1 cellular context compared by ENCODE assay signal in the genomic region with DNA sequence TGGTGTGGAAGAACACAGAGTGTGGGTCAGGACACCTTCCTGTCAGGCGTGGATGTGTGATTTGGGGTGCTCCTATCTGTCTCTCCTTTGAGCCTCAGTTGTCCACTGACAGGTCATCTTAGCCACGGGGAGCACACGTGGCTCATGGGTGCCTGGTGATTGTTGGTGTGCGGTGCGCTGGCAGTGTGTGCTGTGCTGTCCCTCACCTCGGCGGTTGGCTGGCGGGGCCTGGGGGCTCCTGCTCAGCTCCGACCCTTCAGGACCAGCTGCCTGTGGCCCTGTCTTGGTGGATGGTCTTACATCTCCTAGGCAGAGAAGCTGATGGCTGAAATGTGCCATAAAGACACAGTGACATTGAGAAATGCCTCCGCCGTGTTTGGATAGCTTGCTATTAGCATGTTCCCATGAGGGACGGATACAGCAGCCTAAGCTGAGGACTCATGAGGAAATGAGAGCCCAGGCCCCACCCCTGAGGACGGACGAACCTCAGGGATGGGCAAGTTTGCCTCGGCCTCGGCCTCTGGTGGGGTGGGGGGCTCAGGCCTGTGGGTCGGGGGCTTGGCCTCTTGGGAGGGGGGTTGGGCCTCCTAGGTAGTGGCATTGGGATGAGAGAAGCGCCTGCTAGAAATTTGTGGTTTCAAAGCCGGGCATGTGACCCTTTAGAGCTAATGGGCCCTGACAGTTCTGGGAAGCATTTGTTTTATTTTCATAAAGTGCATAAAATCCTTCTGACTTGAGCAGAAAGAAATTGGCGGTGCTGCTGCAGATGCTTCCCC.
TF ChIP-seq lines count a peak whose summit lies in the region.

No MANE protein-coding gene starts in this region.

TF ChIP-seq in SK-N-SH, 30 proteins besides CTCF, POLR2A, EP300 and RAD21 (continued from another document):
- TF ChIP-seq, protein P1, sequence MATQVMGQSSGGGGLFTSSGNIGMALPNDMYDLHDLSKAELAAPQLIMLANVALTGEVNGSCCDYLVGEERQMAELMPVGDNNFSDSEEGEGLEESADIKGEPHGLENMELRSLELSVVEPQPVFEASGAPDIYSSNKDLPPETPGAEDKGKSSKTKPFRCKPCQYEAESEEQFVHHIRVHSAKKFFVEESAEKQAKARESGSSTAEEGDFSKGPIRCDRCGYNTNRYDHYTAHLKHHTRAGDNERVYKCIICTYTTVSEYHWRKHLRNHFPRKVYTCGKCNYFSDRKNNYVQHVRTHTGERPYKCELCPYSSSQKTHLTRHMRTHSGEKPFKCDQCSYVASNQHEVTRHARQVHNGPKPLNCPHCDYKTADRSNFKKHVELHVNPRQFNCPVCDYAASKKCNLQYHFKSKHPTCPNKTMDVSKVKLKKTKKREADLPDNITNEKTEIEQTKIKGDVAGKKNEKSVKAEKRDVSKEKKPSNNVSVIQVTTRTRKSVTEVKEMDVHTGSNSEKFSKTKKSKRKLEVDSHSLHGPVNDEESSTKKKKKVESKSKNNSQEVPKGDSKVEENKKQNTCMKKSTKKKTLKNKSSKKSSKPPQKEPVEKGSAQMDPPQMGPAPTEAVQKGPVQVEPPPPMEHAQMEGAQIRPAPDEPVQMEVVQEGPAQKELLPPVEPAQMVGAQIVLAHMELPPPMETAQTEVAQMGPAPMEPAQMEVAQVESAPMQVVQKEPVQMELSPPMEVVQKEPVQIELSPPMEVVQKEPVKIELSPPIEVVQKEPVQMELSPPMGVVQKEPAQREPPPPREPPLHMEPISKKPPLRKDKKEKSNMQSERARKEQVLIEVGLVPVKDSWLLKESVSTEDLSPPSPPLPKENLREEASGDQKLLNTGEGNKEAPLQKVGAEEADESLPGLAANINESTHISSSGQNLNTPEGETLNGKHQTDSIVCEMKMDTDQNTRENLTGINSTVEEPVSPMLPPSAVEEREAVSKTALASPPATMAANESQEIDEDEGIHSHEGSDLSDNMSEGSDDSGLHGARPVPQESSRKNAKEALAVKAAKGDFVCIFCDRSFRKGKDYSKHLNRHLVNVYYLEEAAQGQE (IDR thresholded peaks at IDR 0.05; ENCODE audit: low read depth, low read length), result no peak
- TF ChIP-seq TCF12 (IDR thresholded peaks at IDR 0.05) (peak; percentile 36; the same call in 1 of the 2 replicates), FOSL2 (IDR thresholded peaks at IDR 0.05; ENCODE audit: borderline replicate concordance, low read depth) (no peak), TAF1 (IDR thresholded peaks at IDR 0.05; ENCODE audit: borderline replicate concordance, low read depth, low read length) (no peak), FOXJ3 (CRISPR knock-in tag; IDR thresholded peaks at IDR 0.05) (no peak), YY1 (IDR thresholded peaks at IDR 0.05; ENCODE audit: low read depth) (no peak)
- TF ChIP-seq, protein P2, sequence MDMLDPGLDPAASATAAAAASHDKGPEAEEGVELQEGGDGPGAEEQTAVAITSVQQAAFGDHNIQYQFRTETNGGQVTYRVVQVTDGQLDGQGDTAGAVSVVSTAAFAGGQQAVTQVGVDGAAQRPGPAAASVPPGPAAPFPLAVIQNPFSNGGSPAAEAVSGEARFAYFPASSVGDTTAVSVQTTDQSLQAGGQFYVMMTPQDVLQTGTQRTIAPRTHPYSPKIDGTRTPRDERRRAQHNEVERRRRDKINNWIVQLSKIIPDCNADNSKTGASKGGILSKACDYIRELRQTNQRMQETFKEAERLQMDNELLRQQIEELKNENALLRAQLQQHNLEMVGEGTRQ (IDR thresholded peaks at IDR 0.05; ENCODE audit: borderline replicate concordance, low read depth, low read length), result no peak
- TF ChIP-seq, protein P3, sequence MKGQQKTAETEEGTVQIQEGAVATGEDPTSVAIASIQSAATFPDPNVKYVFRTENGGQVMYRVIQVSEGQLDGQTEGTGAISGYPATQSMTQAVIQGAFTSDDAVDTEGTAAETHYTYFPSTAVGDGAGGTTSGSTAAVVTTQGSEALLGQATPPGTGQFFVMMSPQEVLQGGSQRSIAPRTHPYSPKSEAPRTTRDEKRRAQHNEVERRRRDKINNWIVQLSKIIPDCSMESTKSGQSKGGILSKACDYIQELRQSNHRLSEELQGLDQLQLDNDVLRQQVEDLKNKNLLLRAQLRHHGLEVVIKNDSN (IDR thresholded peaks at IDR 0.05; ENCODE audit: borderline replicate concordance, low read depth), result peak; percentile 49; the same call in 1 of the 2 replicates
